In the genomic region with DNA sequence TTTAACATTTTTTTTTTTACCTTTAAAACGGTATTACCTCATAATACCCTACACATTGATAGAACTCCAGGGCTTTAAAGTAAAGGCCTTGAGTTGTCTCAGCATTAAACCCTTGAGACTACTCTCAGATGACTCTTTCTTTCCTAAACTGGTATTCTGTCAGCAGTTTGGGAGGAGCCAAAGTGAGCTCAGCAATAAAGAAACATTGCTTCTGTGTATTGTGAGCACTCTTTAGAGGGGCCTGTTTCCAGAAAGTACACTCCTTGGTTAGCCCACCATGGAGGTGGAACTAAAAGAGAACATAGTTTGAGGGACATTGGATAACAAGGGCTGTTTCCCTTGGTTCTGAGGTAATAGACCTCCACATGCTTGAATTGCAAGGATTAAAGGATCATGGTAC, we compare ENCODE assay signal across 1 cellular context.
TF ChIP-seq lines count a peak whose summit lies in the region.

No MANE protein-coding gene starts in this region.

TF ChIP-seq in WTC11, 78 proteins besides CTCF, POLR2A, EP300 and RAD21 (continued from another document):
- TF ChIP-seq, protein P1, sequence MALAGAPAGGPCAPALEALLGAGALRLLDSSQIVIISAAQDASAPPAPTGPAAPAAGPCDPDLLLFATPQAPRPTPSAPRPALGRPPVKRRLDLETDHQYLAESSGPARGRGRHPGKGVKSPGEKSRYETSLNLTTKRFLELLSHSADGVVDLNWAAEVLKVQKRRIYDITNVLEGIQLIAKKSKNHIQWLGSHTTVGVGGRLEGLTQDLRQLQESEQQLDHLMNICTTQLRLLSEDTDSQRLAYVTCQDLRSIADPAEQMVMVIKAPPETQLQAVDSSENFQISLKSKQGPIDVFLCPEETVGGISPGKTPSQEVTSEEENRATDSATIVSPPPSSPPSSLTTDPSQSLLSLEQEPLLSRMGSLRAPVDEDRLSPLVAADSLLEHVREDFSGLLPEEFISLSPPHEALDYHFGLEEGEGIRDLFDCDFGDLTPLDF (CRISPR knock-in tag; IDR thresholded peaks at IDR 0.05), result no peak
TF ChIP-seq in WTC11: peak in this region for 0.
